17 cellular contexts compared by ENCODE assay signal in genomic region chr1:155925506-155925905, GRCh38. TPM values are rescaled to one million over a fixed set of nuclear protein-coding genes. Genes with fewer than 3 reads are reported as not detected.
DNase-seq lines count a peak whose midpoint lies in the region; ATAC-seq and TF ChIP-seq lines count a peak whose summit lies in the region.
"Had no signal": no experiment of that assay in that cellular context is flagged by ENCODE, and none has a peak within 500 bp of the region (broad histone marks: within the 10 kb centered on the region; RNA-seq: fewer than 3 reads in every experiment).

No MANE protein-coding gene starts in this region.

- H3K27ac Mint-ChIP-seq in activated T-cell treated with anti-CD3 and anti-CD28 coated beads, Interleukin-2, amount 50 U/mL, for 72 hours = peak overlapping the region; percentile 81
- peak overlapping the region; percentile 39 for H3K27ac Mint-ChIP-seq in T-helper 17 cell
- peak overlapping the region; percentile 37 for H3K27ac Mint-ChIP-seq in endodermal cell
- H3K27ac Mint-ChIP-seq: CD8-positive, alpha-beta T cell had no signal

- peaks cover 19 to 55% of the 10 kb centered on the region in 2 donors for H3K36me3 Mint-ChIP-seq in activated T-cell treated with anti-CD3 and anti-CD28 coated beads, Interleukin-2, amount 50 U/mL, for 72 hours (ENCODE audit: insufficient read depth in 2 of 2)
- peaks cover 9% of the 10 kb centered on the region for H3K36me3 Mint-ChIP-seq in T-helper 17 cell (ENCODE audit: low read depth)
- peaks cover 85% of the 10 kb centered on the region for H3K36me3 Mint-ChIP-seq in endodermal cell (ENCODE audit: low read depth)

- H3K27me3 ChIP-seq in endodermal cell (ENCODE audit: control insufficient read depth, insufficient read depth, low read length, poor library complexity, severe bottlenecking) = no peaks in the 10 kb centered on the region
- H3K27me3 ChIP-seq: BE2C had no signal

- H3K9ac ChIP-seq in endodermal cell (ENCODE audit: extremely low read depth, low read length, poor library complexity, severe bottlenecking) = no peak overlapping the region
- H3K9ac ChIP-seq: GM23248 had no signal

- no peak overlapping the region for H3K4me3 Mint-ChIP-seq in activated T-cell treated with anti-CD3 and anti-CD28 coated beads, Interleukin-2, amount 50 U/mL, for 72 hours
- no peak overlapping the region for H3K4me3 Mint-ChIP-seq in T-helper 17 cell
- H3K4me3 Mint-ChIP-seq in endodermal cell = no peak overlapping the region
- H3K4me3 Mint-ChIP-seq: CD8-positive, alpha-beta T cell had no signal

- peaks cover 15% of the 10 kb centered on the region for H3K4me1 Mint-ChIP-seq in activated T-cell treated with anti-CD3 and anti-CD28 coated beads, Interleukin-2, amount 50 U/mL, for 72 hours (ENCODE audit: low read depth)
- H3K4me1 Mint-ChIP-seq in T-helper 17 cell (peaks cover 7% of the 10 kb centered on the region), endodermal cell (peaks cover under 1% of the 10 kb centered on the region)

- H3K27me3 Mint-ChIP-seq in activated T-cell treated with anti-CD3 and anti-CD28 coated beads, Interleukin-2, amount 50 U/mL, for 72 hours (ENCODE audit: low read depth) = no peaks in the 10 kb centered on the region
- no peaks in the 10 kb centered on the region for H3K27me3 Mint-ChIP-seq in T-helper 17 cell
- no peaks in the 10 kb centered on the region for H3K27me3 Mint-ChIP-seq in endodermal cell (ENCODE audit: insufficient read depth)

- H3K9me3 Mint-ChIP-seq in activated T-cell treated with anti-CD3 and anti-CD28 coated beads, Interleukin-2, amount 50 U/mL, for 72 hours = no peaks in the 10 kb centered on the region
- H3K9me3 Mint-ChIP-seq in endodermal cell = no peaks in the 10 kb centered on the region
- H3K9me3 Mint-ChIP-seq: CD8-positive, alpha-beta T cell had no signal

- H3K9me3 ChIP-seq in T-helper 17 cell (ENCODE audit: control insufficient read depth, low read length, poor library complexity, severe bottlenecking) = no peaks in the 10 kb centered on the region
- no peaks in the 10 kb centered on the region for H3K9me3 ChIP-seq in endodermal cell (ENCODE audit: control insufficient read depth, low read length)
- H3K9me3 ChIP-seq: A549, BE2C had no signal

- no peak overlapping the region for H3K27ac ChIP-seq in endodermal cell (ENCODE audit: low read depth, low read length)
- H3K27ac ChIP-seq: A549, C4-2B, GM23248 had no signal

- no peak for DNase-seq in activated T-cell treated with anti-CD3 and anti-CD28 coated beads, Interleukin-2, amount 50 U/mL, for 72 hours
- DNase-seq in activated T-cell treated with anti-CD3 and anti-CD28 coated beads, Interleukin-2, amount 50 U/mL, for 48 hours = no peak
- DNase-seq in T-helper 17 cell (no peak), endodermal cell (no peak)
- DNase-seq: BE2C; CD8-positive, alpha-beta T cell; COR-L47; DMS153; DMS79 treated with DMSO at 0.1 percent for 48 hours; EL; GM23248; H7 had no signal

- peaks cover 2% of the 10 kb centered on the region for H3K4me1 ChIP-seq in endodermal cell (ENCODE audit: control insufficient read depth, insufficient read depth, low read length)
- H3K4me1 ChIP-seq: BE2C had no signal

- no peak for ATAC-seq in activated T-cell treated with anti-CD3 and anti-CD28 coated beads, Interleukin-2, amount 50 U/mL, for 72 hours (replicated peaks in 1 of 2)
- no peak for ATAC-seq in T-helper 17 cell
- ATAC-seq in GM19328 (IDR thresholded peaks at IDR 0.05; ENCODE audit: unreplicated experiment) = no peak
- ATAC-seq in HG03175 (IDR thresholded peaks at IDR 0.05; ENCODE audit: unreplicated experiment) = no peak
- ATAC-seq: A549; CD8-positive, alpha-beta T cell had no signal

- WGBS in endodermal cell (ENCODE audit: insufficient coverage in 1 of 2, insufficient read length in 1 of 2), 2 experiments = 94 to 100% methylated on average over 2 of the region's 2 CpGs

- H3K36me3 ChIP-seq in endodermal cell (ENCODE audit: control insufficient read depth, insufficient read depth, low read length) = peaks cover 97% of the 10 kb centered on the region

- H3K4me3 ChIP-seq in endodermal cell (ENCODE audit: low read length) = no peak overlapping the region
- H3K4me3 ChIP-seq: A549, GM23248 had no signal

- no peak for TF ChIP-seq CTCF in endodermal cell (conservative IDR thresholded peaks at IDR 0.05)

RNA-seq across cellular contexts. Expression of gene KHDC4, which starts 8.7 kb away (rescaled TPM):
- 10 to 100 TPM; 93.3 to 98.7 TPM for total RNA-seq in activated T-cell treated with anti-CD3 and anti-CD28 coated beads, Interleukin-2, amount 50 U/mL, for 72 hours
- 10 to 100 TPM; 59.9 to 63.1 TPM for total RNA-seq in T-helper 17 cell
- total RNA-seq in endodermal cell = 10 to 100 TPM; 67.7 to 76.2 TPM
- 46.7 TPM for polyA plus RNA-seq in endodermal cell (2013, experiment 1 of 2)
- polyA plus RNA-seq in endodermal cell (2013, experiment 2 of 2) = 39.0 TPM

RNA-seq across cellular contexts. Expression of gene RIT1, which starts 14.4 kb away (rescaled TPM):
- total RNA-seq in activated T-cell treated with anti-CD3 and anti-CD28 coated beads, Interleukin-2, amount 50 U/mL, for 72 hours = 10 to 100 TPM; 31.7 to 33.8 TPM
- 10 to 100 TPM; 47.8 to 64.6 TPM for total RNA-seq in T-helper 17 cell
- 10 to 100 TPM; 26.0 to 39.2 TPM for total RNA-seq in endodermal cell
- polyA plus RNA-seq in endodermal cell (2013, experiment 1 of 2) = 24.9 TPM
- 29.0 TPM for polyA plus RNA-seq in endodermal cell (2013, experiment 2 of 2)

RNA-seq across cellular contexts. Expression of gene RXFP4, which starts 15.9 kb away (rescaled TPM):
- not detected for total RNA-seq in activated T-cell treated with anti-CD3 and anti-CD28 coated beads, Interleukin-2, amount 50 U/mL, for 72 hours
- total RNA-seq in T-helper 17 cell (not detected), endodermal cell (not detected)
- not detected for polyA plus RNA-seq in endodermal cell (2013, experiment 1 of 2)
- polyA plus RNA-seq in endodermal cell (2013, experiment 2 of 2) = not detected
- total RNA-seq: CD8-positive, alpha-beta T cell; GM23248; H7 had no signal
- polyA plus RNA-seq: AG04450 had no signal

RNA-seq across cellular contexts. Expression of gene ARHGEF2, which starts 52.8 kb away (rescaled TPM):
- total RNA-seq in activated T-cell treated with anti-CD3 and anti-CD28 coated beads, Interleukin-2, amount 50 U/mL, for 72 hours = 100 to 1,000 TPM; 152 to 163 TPM
- total RNA-seq in T-helper 17 cell (100 to 1,000 TPM in 1 of 2 donors, 10 to 100 TPM in 1; 86.1 to 123 TPM), endodermal cell (100 to 1,000 TPM; 134 to 147 TPM)
- polyA plus RNA-seq in endodermal cell (2013, experiment 1 of 2) = 80.1 TPM
- polyA plus RNA-seq in endodermal cell (2013, experiment 2 of 2) = 71.9 TPM
